8 cellular contexts compared by ENCODE assay signal in the genomic region with DNA sequence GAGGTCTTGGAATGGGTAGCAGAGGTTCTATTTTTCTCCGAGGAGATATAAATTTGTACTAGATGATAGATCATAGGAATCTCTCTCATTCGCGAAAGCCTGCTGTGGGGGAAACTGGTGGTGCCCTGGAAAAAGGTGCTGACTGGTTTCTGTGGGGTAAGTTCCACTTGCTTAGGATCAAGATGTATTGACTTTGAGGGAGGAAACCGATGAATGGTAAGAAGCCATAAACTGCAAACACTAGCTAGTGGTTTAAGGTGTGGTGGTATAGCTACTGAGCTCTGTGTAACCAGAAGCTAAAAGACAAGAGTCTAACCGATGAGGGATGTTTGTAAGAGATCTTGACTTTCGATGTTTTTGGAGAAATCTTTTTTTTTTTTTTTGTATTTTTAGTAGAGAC. TPM values are rescaled to one million over a fixed set of nuclear protein-coding genes. Genes with fewer than 3 reads are reported as not detected.
DNase-seq lines count a peak whose midpoint lies in the region; ATAC-seq and TF ChIP-seq lines count a peak whose summit lies in the region.

No MANE protein-coding gene starts in this region.

- H3K27ac ChIP-seq in ACC112 (ENCODE audit: low read depth, low read length), result peak overlapping the region; percentile 19; the same call in 1 of the 2 replicates
- no peak overlapping the region for H3K27ac ChIP-seq in HCT116 (ENCODE audit: low read depth, low read length)
- H3K27ac ChIP-seq in iPS DF 6.9 (ENCODE audit: low read length), result no peak overlapping the region

- DNase-seq in HCT116 (ENCODE audit: low read depth, low spot score) (no peak), iPS DF 6.9 (ENCODE audit: low read depth, low spot score) (no peak), T-helper 9 cell (no peak)
- DNase-seq in activated CD8-positive, alpha-beta T cell treated with anti-CD3 and anti-CD28 coated beads for 36 hours, result peak; percentile 23
- peak; percentile 1 for DNase-seq in stimulated activated CD8-positive, alpha-beta memory T cell treated with anti-CD3 and anti-CD28 coated beads, Interleukin-12 subunit alpha, Interleukin-12 subunit beta, amount 100 ng/mL, for 1 hour (ENCODE audit: low read depth)
- no peak for DNase-seq in activated CD4-positive, CD25-positive, alpha-beta regulatory T cell (lab: John Stamatoyannopoulos, UW)

- no peaks in the 10 kb centered on the region for H3K9me3 Mint-ChIP-seq in activated CD8-positive, alpha-beta T cell treated with anti-CD3 and anti-CD28 coated beads for 36 hours

- H3K9me2 ChIP-seq in HCT116 (ENCODE audit: insufficient read depth), result no peaks in the 10 kb centered on the region

- no peak for TF ChIP-seq POLR2A in HCT116 (IDR thresholded peaks at IDR 0.05; ENCODE audit: borderline replicate concordance, extremely low read depth, insufficient read depth, insufficient read length)

- H3K27ac Mint-ChIP-seq in activated CD8-positive, alpha-beta T cell treated with anti-CD3 and anti-CD28 coated beads for 36 hours, result peak overlapping the region; percentile 87

- H3K4me3 Mint-ChIP-seq in activated CD8-positive, alpha-beta T cell treated with anti-CD3 and anti-CD28 coated beads for 36 hours, result peak overlapping the region; percentile 95

- H3K4me2 ChIP-seq in HCT116 (ENCODE audit: low read length), result peak overlapping the region; percentile 89

- H3K27me3 ChIP-seq in ACC112 (ENCODE audit: insufficient read depth, low read length) (no peaks in the 10 kb centered on the region), HCT116 (ENCODE audit: insufficient read depth, low read length) (no peaks in the 10 kb centered on the region), iPS DF 6.9 (ENCODE audit: control insufficient read depth, insufficient read depth, low read length) (no peaks in the 10 kb centered on the region)

- BruUV-seq in HCT116 (replicated peaks; lab: Mats Ljungman, UMichigan), result TSS peak; percentile 66

- peaks cover 5% of the 10 kb centered on the region; the same call in 1 of the 2 replicates for H4K20me1 ChIP-seq in HCT116 (ENCODE audit: insufficient read depth)

- no peaks in the 10 kb centered on the region for H3K36me3 ChIP-seq in ACC112 (ENCODE audit: insufficient read depth, low read length)
- no peaks in the 10 kb centered on the region for H3K36me3 ChIP-seq in HCT116 (ENCODE audit: control insufficient read depth in 1 of 2, insufficient read depth in 2 of 2, low read length in 2 of 2)
- H3K36me3 ChIP-seq in iPS DF 6.9 (ENCODE audit: control insufficient read depth, insufficient read depth, low read length), result no peaks in the 10 kb centered on the region

- H3K79me2 ChIP-seq in ACC112 (ENCODE audit: control insufficient read depth, insufficient read depth, low read length, unreplicated experiment) (peaks cover 57% of the 10 kb centered on the region), HCT116 (ENCODE audit: insufficient read depth, low read length) (peaks cover 56% of the 10 kb centered on the region)

- H3K4me1 ChIP-seq in ACC112 (ENCODE audit: control insufficient read depth, insufficient read depth, low read length, unreplicated experiment), result peaks cover 58% of the 10 kb centered on the region
- H3K4me1 ChIP-seq in HCT116 (ENCODE audit: control insufficient read depth in 1 of 2, insufficient read depth in 2 of 2, low read length in 2 of 2), result peaks cover 24 to 58% of the 10 kb centered on the region in 2 experiments
- H3K4me1 ChIP-seq in iPS DF 6.9 (ENCODE audit: control insufficient read depth, insufficient read depth, low read length), result no peaks in the 10 kb centered on the region

- H3K9me3 ChIP-seq in HCT116 (ENCODE audit: control insufficient read depth in 1 of 2, insufficient read depth in 1 of 2, low read depth in 1 of 2, low read length in 2 of 2) (no peaks in the 10 kb centered on the region), iPS DF 6.9 (ENCODE audit: control insufficient read depth, insufficient read depth, low read length) (no peaks in the 10 kb centered on the region)

- H2AFZ ChIP-seq in ACC112 (ENCODE audit: low read length, unreplicated experiment) (peak overlapping the region; percentile 93), HCT116 (ENCODE audit: low read depth, low read length, poor library complexity, severe bottlenecking) (no peak overlapping the region)

- H3K4me3 ChIP-seq in ACC112 (ENCODE audit: low read depth, low read length) (peak overlapping the region; percentile 94), HCT116 (replicated peaks in 1 of 2; ENCODE audit: low read depth in 1 of 2, low read length in 2 of 2) (peak overlapping the region; percentile 87 to 88), iPS DF 6.9 (ENCODE audit: low read length) (peak overlapping the region; percentile 90; the same call in 1 of the 2 replicates)

- no peak for TF ChIP-seq CTCF in HCT116 (IDR thresholded peaks at IDR 0.05 in 2 of 3, conservative IDR thresholded peaks at IDR 0.05 in 1 of 3; ENCODE audit: borderline replicate concordance in 1 of 3, insufficient read depth in 1 of 3, low read depth in 2 of 3, low read length in 2 of 3)
- TF ChIP-seq CTCF in activated CD8-positive, alpha-beta T cell treated with anti-CD3 and anti-CD28 coated beads for 36 hours (IDR thresholded peaks at IDR 0.05), result no peak

- intact Hi-C loops in HCT116 (cut with micrococcal nuclease), result loop anchor here (5.0 kb wide), 1 partner anchor 226 kb away; no protein-coding TSS in a partner anchor
- intact Hi-C loops in activated CD8-positive, alpha-beta T cell treated with anti-CD3 and anti-CD28 coated beads for 36 hours (cut with micrococcal nuclease), result no loop called here

- CTCF ChIA-PET in HCT116 (lab: Charles Lee), result no interaction called here
- CTCF ChIA-PET in activated CD8-positive, alpha-beta T cell treated with anti-CD3 and anti-CD28 coated beads for 36 hours (lab: Charles Lee), result interaction anchor here (0.6 to 6.0 kb wide), 13 partner anchors 9 to 1004 kb away, joined by 3 to 31 read pairs (median 4); no protein-coding TSS in a partner anchor

- RAD21 ChIA-PET in HCT116 (lab: Charles Lee; ENCODE audit: low non-redundant PET in 1 of 2, low total read pairs in 2 of 2, uncharacterized antibody in 2 of 2, unreplicated experiment in 2 of 2), result no interaction called here

- peaks cover 30% of the 10 kb centered on the region for H3K36me3 Mint-ChIP-seq in activated CD8-positive, alpha-beta T cell treated with anti-CD3 and anti-CD28 coated beads for 36 hours (ENCODE audit: low read depth)

- ATAC-seq in HCT116, result no peak
- no peak for ATAC-seq in activated CD8-positive, alpha-beta T cell treated with anti-CD3 and anti-CD28 coated beads for 36 hours
- ATAC-seq in GM21737 (IDR thresholded peaks at IDR 0.05; ENCODE audit: unreplicated experiment), result no peak

- no peaks in the 10 kb centered on the region for H3K27me3 Mint-ChIP-seq in activated CD8-positive, alpha-beta T cell treated with anti-CD3 and anti-CD28 coated beads for 36 hours

- H3K4me1 Mint-ChIP-seq in activated CD8-positive, alpha-beta T cell treated with anti-CD3 and anti-CD28 coated beads for 36 hours (ENCODE audit: low read depth), result peaks cover 59% of the 10 kb centered on the region

- WGBS in iPS DF 6.9 (ENCODE audit: insufficient coverage, insufficient read length), result no CpG with 5 or more reads among the region's 6 CpGs

- no peak for TF ChIP-seq RAD21 in HCT116 (IDR thresholded peaks at IDR 0.05; ENCODE audit: low read depth)

- POLR2A ChIA-PET in HCT116 (lab: Charles Lee), result interaction anchor here (1.9 kb wide), 1 partner anchor 13 kb away, joined by 5 read pairs; no protein-coding TSS in a partner anchor
- POLR2A ChIA-PET in activated CD8-positive, alpha-beta T cell treated with anti-CD3 and anti-CD28 coated beads for 36 hours (lab: Charles Lee), result interaction anchor here (1.0 to 4.1 kb wide), 4 partner anchors 9 to 129 kb away, joined by 3 to 20 read pairs (median 10); a partner anchor contains a TSS

- peak overlapping the region; percentile 86 for H3K9ac ChIP-seq in HCT116 (ENCODE audit: low read length)

TF ChIP-seq in HCT116, 20 proteins besides CTCF, POLR2A, EP300 and RAD21 (continues in another document):
- TF ChIP-seq SIN3A (IDR thresholded peaks at IDR 0.05; ENCODE audit: low read depth) (no peak), ELF1 (IDR thresholded peaks at IDR 0.05; ENCODE audit: borderline replicate concordance, low read depth) (no peak), EZH2 (IDR thresholded peaks at IDR 0.05) (no peak), TCF7L2 (IDR thresholded peaks at IDR 0.05; ENCODE audit: borderline replicate concordance, extremely low read depth, insufficient read depth, insufficient read length) (no peak), JUND (IDR thresholded peaks at IDR 0.05) (no peak), POLR2AphosphoS5 (IDR thresholded peaks at IDR 0.05; ENCODE audit: low read depth, low read length) (no peak), FOSL1 (IDR thresholded peaks at IDR 0.05; ENCODE audit: low read depth) (no peak)
- TF ChIP-seq, protein P1, sequence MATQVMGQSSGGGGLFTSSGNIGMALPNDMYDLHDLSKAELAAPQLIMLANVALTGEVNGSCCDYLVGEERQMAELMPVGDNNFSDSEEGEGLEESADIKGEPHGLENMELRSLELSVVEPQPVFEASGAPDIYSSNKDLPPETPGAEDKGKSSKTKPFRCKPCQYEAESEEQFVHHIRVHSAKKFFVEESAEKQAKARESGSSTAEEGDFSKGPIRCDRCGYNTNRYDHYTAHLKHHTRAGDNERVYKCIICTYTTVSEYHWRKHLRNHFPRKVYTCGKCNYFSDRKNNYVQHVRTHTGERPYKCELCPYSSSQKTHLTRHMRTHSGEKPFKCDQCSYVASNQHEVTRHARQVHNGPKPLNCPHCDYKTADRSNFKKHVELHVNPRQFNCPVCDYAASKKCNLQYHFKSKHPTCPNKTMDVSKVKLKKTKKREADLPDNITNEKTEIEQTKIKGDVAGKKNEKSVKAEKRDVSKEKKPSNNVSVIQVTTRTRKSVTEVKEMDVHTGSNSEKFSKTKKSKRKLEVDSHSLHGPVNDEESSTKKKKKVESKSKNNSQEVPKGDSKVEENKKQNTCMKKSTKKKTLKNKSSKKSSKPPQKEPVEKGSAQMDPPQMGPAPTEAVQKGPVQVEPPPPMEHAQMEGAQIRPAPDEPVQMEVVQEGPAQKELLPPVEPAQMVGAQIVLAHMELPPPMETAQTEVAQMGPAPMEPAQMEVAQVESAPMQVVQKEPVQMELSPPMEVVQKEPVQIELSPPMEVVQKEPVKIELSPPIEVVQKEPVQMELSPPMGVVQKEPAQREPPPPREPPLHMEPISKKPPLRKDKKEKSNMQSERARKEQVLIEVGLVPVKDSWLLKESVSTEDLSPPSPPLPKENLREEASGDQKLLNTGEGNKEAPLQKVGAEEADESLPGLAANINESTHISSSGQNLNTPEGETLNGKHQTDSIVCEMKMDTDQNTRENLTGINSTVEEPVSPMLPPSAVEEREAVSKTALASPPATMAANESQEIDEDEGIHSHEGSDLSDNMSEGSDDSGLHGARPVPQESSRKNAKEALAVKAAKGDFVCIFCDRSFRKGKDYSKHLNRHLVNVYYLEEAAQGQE (IDR thresholded peaks at IDR 0.05; ENCODE audit: low read depth), result no peak
- TF ChIP-seq, protein P2, sequence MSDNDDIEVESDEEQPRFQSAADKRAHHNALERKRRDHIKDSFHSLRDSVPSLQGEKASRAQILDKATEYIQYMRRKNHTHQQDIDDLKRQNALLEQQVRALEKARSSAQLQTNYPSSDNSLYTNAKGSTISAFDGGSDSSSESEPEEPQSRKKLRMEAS (IDR thresholded peaks at IDR 0.05), result no peak

RNA-seq across cellular contexts. Expression of a gene that starts 0.8 kb away (rescaled TPM):
- total RNA-seq in HCT116 (2021; ENCODE audit: unreplicated experiment), result 66.6 TPM
- 13.4 and 16.7 TPM in 2 replicates for polyA plus RNA-seq in HCT116 (2012)
- 10 to 100 TPM; 55.7 to 58.9 TPM for total RNA-seq in activated CD8-positive, alpha-beta T cell treated with anti-CD3 and anti-CD28 coated beads for 36 hours

Comparison
In these comparisons a context has a peak if more than half of its experiments do, and no peak if none do; other contexts are left out.
1. DNase-seq: peak in activated CD8-positive, alpha-beta T cell treated with anti-CD3 and anti-CD28 coated beads for 36 hours (single experiment) and stimulated activated CD8-positive, alpha-beta memory T cell treated with anti-CD3 and anti-CD28 coated beads, Interleukin-12 subunit alpha, Interleukin-12 subunit beta, amount 100 ng/mL, for 1 hour (single experiment); none in HCT116 (single experiment), iPS DF 6.9 (single experiment), activated CD4-positive, CD25-positive, alpha-beta regulatory T cell (0 of 4) and T-helper 9 cell (single experiment).
2. Peak in every context shown above with its lines, with median percentiles within 50 percentile points of each other: H3K4me3 ChIP-seq.